ENCODE assay signal across 19 cellular contexts in the genomic region with DNA sequence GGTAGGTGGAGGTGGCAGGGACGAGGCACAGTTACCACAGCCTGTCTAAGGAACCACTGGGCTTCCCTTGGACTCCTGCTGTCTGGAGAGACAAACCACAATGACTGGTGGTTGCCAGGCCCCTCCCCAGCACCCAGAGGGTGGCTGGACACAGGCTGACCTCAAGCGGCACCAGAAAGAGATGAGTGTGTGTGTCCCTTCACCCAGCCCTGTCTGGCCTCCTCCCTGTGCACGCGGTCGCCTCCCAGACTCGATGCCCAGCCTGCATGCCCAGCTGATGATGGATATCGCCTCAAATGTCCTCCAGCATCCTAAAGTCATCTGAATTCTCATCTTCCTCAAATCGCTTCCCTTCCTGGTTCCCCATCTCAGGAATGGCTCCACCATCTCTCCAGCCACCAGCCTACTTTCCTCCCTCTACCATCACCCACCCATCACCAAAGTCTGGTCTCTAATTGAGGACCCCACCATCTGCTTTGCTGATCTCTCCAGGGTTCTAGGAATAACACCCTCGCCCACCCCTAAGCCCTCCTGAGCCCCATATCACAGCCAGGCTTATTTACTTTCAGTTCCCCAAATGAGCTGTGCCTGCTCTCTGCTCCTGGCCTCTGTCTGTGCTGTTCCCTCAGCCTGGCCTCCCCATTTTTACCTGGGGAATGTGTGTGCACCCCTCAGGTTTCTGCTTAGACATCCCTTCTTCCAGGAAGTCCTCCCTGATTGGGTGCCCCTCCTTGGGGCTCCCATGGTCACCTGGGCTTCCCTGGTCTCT. TPM values are rescaled to one million over a fixed set of nuclear protein-coding genes. Genes with fewer than 3 reads are reported as not detected.
DNase-seq lines count a peak whose midpoint lies in the region; ATAC-seq and TF ChIP-seq lines count a peak whose summit lies in the region.
"Had no signal": no experiment of that assay in that cellular context is flagged by ENCODE, and none has a peak within 500 bp of the region (broad histone marks: within the 10 kb centered on the region; RNA-seq: fewer than 3 reads in every experiment).

No MANE protein-coding gene starts in this region.

- no peak for TF ChIP-seq POLR2A in heart left ventricle (IDR thresholded peaks at IDR 0.05)

- CTCF ChIA-PET in OCI-LY7 (lab: Charles Lee; ENCODE audit: unreplicated experiment): no interaction called here

- peaks cover 6% of the 10 kb centered on the region for H3K4me1 ChIP-seq in right cardiac atrium (ENCODE audit: control insufficient read depth, insufficient read depth, low read length)
- peaks cover 3 to 24% (median 20%) of the 10 kb centered on the region in 12 donors for H3K4me1 ChIP-seq in heart left ventricle
- H3K4me1 ChIP-seq in OCI-LY7 (ENCODE audit: insufficient read depth, low read length, poor library complexity, severe bottlenecking): peaks cover 10% of the 10 kb centered on the region

- no peaks in the 10 kb centered on the region for H3K79me2 ChIP-seq in OCI-LY7 (ENCODE audit: insufficient read depth, low read depth, low read length)
- H3K79me2 ChIP-seq: hepatocyte had no signal

- no peaks in the 10 kb centered on the region for H3K36me3 Mint-ChIP-seq in stimulated activated naive B cell treated with anti-CD40 and anti-IgM and Interleukin-4, amounts not matched to agents 10 μg/mL and 1 μg/mL and 100 μg/mL, for 72 hours
- peaks cover 0 to 2% (median 0%) of the 10 kb centered on the region in 3 donors for H3K36me3 Mint-ChIP-seq in naive thymus-derived CD8-positive, alpha-beta T cell
- H3K36me3 Mint-ChIP-seq: natural killer cell treated with Interleukin-12 subunit alpha and Interleukin-12 subunit beta and Interleukin-15 and Interleukin-18, amount 100 ng/mL, for 72 hours had no signal

- H3K9me3 ChIP-seq in right cardiac atrium (ENCODE audit: control insufficient read depth, low read length) (no peaks in the 10 kb centered on the region), heart left ventricle (no peaks in the 10 kb centered on the region), OCI-LY7 (ENCODE audit: low read length) (no peaks in the 10 kb centered on the region)
- H3K9me3 ChIP-seq: adrenal gland, breast epithelium, uterus had no signal

- no peak overlapping the region for H3K4me3 Mint-ChIP-seq in stimulated activated naive B cell treated with anti-CD40 and anti-IgM and Interleukin-4, amounts not matched to agents 10 μg/mL and 1 μg/mL and 100 μg/mL, for 72 hours
- H3K4me3 Mint-ChIP-seq in naive thymus-derived CD8-positive, alpha-beta T cell: peak overlapping the region in 2 of 10 donors; percentile 23 to 38
- H3K4me3 Mint-ChIP-seq: natural killer cell treated with Interleukin-12 subunit alpha and Interleukin-12 subunit beta and Interleukin-15 and Interleukin-18, amount 100 ng/mL, for 72 hours had no signal

- H3K27ac ChIP-seq in right cardiac atrium (ENCODE audit: low read length) (no peak overlapping the region), heart left ventricle (no peak overlapping the region), OCI-LY7 (ENCODE audit: low read depth, low read length, poor library complexity, severe bottlenecking) (no peak overlapping the region)
- H3K27ac ChIP-seq: adrenal gland, breast epithelium, C4-2B, hepatocyte, uterus had no signal

- intact Hi-C loops in right cardiac atrium (cut with DNase I) (loop anchor here in 2 of 4 donors (5.0 to 10.0 kb wide), 2 partner anchors 133 to 135 kb away; no protein-coding TSS in a partner anchor), heart left ventricle (cut with DNase I) (loop anchor here in 8 of 10 donors (2.0 to 10.0 kb wide), 17 partner anchors 45 to 440 kb away; no protein-coding TSS in a partner anchor), OCI-LY7 (cut with micrococcal nuclease; ENCODE audit: unreplicated experiment) (no loop called here)

- H3K4me3 ChIP-seq in right cardiac atrium (ENCODE audit: low read length): no peak overlapping the region
- no peak overlapping the region for H3K4me3 ChIP-seq in heart left ventricle
- no peak overlapping the region for H3K4me3 ChIP-seq in OCI-LY7 (ENCODE audit: low read depth, low read length, poor library complexity, severe bottlenecking)
- H3K4me3 ChIP-seq: adrenal gland, breast epithelium, hepatocyte, uterus had no signal

- no peaks in the 10 kb centered on the region for H3K36me3 ChIP-seq in heart left ventricle
- no peaks in the 10 kb centered on the region for H3K36me3 ChIP-seq in OCI-LY7 (ENCODE audit: insufficient read depth, low read length)
- H3K36me3 ChIP-seq: adrenal gland, breast epithelium, uterus had no signal

- POLR2A ChIA-PET in OCI-LY7 (lab: Charles Lee): interaction anchor here (0.6 kb wide), 1 partner anchor 22 kb away, joined by 4 read pairs; no protein-coding TSS in a partner anchor
- POLR2A ChIA-PET in naive thymus-derived CD8-positive, alpha-beta T cell (lab: Charles Lee): no interaction called here

- H3K4me2 ChIP-seq in OCI-LY7 (ENCODE audit: low read length): no peak overlapping the region
- H3K4me2 ChIP-seq: hepatocyte had no signal

- DNase-seq in right cardiac atrium (peak in 2 of 3 donors; percentile 24 to 39), heart left ventricle (no peak), OCI-LY7 (ENCODE audit: low spot score) (peak; percentile 30), medulla oblongata (ENCODE audit: extremely low spot score) (peak; percentile 65), NCI-H2081 (lab: John Stamatoyannopoulos, UW) (no peak)
- no peak for DNase-seq in stimulated activated naive B cell treated with anti-CD40 and anti-IgM and Interleukin-4, amounts not matched to agents 10 μg/mL and 1 μg/mL and 100 μg/mL, for 72 hours
- no peak for DNase-seq in naive thymus-derived CD8-positive, alpha-beta T cell
- DNase-seq: activated CD8-positive, alpha-beta memory T cell treated with anti-CD3 and anti-CD28 coated beads, Interleukin-2, amount 50 U/mL, for 48 hours; activated gamma-delta T cell; adrenal gland; NCI-H146; NCI-H2227 treated with DMSO at 0.1 percent for 48 hours; uterus had no signal

- H3K9me3 Mint-ChIP-seq in stimulated activated naive B cell treated with anti-CD40 and anti-IgM and Interleukin-4, amounts not matched to agents 10 μg/mL and 1 μg/mL and 100 μg/mL, for 72 hours: no peaks in the 10 kb centered on the region
- H3K9me3 Mint-ChIP-seq in naive thymus-derived CD8-positive, alpha-beta T cell: no peaks in the 10 kb centered on the region
- H3K9me3 Mint-ChIP-seq: natural killer cell treated with Interleukin-12 subunit alpha and Interleukin-12 subunit beta and Interleukin-15 and Interleukin-18, amount 100 ng/mL, for 72 hours had no signal

- H3K27me3 ChIP-seq in right cardiac atrium (ENCODE audit: control insufficient read depth, insufficient read depth) (no peaks in the 10 kb centered on the region), heart left ventricle (no peaks in the 10 kb centered on the region)
- H3K27me3 ChIP-seq: adrenal gland, breast epithelium, hepatocyte, uterus had no signal

- H3K27ac Mint-ChIP-seq in stimulated activated naive B cell treated with anti-CD40 and anti-IgM and Interleukin-4, amounts not matched to agents 10 μg/mL and 1 μg/mL and 100 μg/mL, for 72 hours: peak overlapping the region; percentile 11
- H3K27ac Mint-ChIP-seq in naive thymus-derived CD8-positive, alpha-beta T cell: peak overlapping the region in 1 of 10 donors; percentile 41
- H3K27ac Mint-ChIP-seq: natural killer cell treated with Interleukin-12 subunit alpha and Interleukin-12 subunit beta and Interleukin-15 and Interleukin-18, amount 100 ng/mL, for 72 hours had no signal

- ATAC-seq in right cardiac atrium (no peak), heart left ventricle (no peak), HG03025 (IDR thresholded peaks at IDR 0.05; ENCODE audit: low FRiP score, unreplicated experiment) (no peak)
- ATAC-seq in stimulated activated naive B cell treated with anti-CD40 and anti-IgM and Interleukin-4, amounts not matched to agents 10 μg/mL and 1 μg/mL and 100 μg/mL, for 72 hours (replicated peaks): peak; percentile 51 to 72
- no peak for ATAC-seq in naive thymus-derived CD8-positive, alpha-beta T cell
- ATAC-seq: natural killer cell treated with Interleukin-12 subunit alpha and Interleukin-12 subunit beta and Interleukin-15 and Interleukin-18, amount 100 ng/mL, for 72 hours had no signal

- no TSS peak for BruUV-seq in OCI-LY7 (replicated peaks; lab: Mats Ljungman, UMichigan)

- no peaks in the 10 kb centered on the region for H3K9me2 ChIP-seq in OCI-LY7 (ENCODE audit: insufficient read depth, low read length)

- H3K27me3 Mint-ChIP-seq in stimulated activated naive B cell treated with anti-CD40 and anti-IgM and Interleukin-4, amounts not matched to agents 10 μg/mL and 1 μg/mL and 100 μg/mL, for 72 hours: peaks cover 41 to 53% of the 10 kb centered on the region in 2 donors
- peaks cover 13 to 40% (median 16%) of the 10 kb centered on the region in 5 donors for H3K27me3 Mint-ChIP-seq in naive thymus-derived CD8-positive, alpha-beta T cell

- no peaks in the 10 kb centered on the region for H4K20me1 ChIP-seq in OCI-LY7 (ENCODE audit: insufficient read depth, low read length)

- H2AFZ ChIP-seq in OCI-LY7 (ENCODE audit: low read length): no peak overlapping the region
- H2AFZ ChIP-seq: hepatocyte had no signal

- TF ChIP-seq CTCF in heart left ventricle (IDR thresholded peaks at IDR 0.05) (no peak), OCI-LY7 (conservative IDR thresholded peaks at IDR 0.05; ENCODE audit: low read length) (no peak)

- WGBS in right cardiac atrium: 76% methylated on average over 9 of the region's 9 CpGs
- WGBS in heart left ventricle, 4 donors: 77 to 80% (median 79%) methylated on average over 8 to 9 of the region's 9 CpGs

- no peaks in the 10 kb centered on the region for H3K4me1 Mint-ChIP-seq in stimulated activated naive B cell treated with anti-CD40 and anti-IgM and Interleukin-4, amounts not matched to agents 10 μg/mL and 1 μg/mL and 100 μg/mL, for 72 hours
- peaks cover 5 to 11% (median 9%) of the 10 kb centered on the region in 4 donors for H3K4me1 Mint-ChIP-seq in naive thymus-derived CD8-positive, alpha-beta T cell

RNA-seq across cellular contexts. Expression of a gene that starts 52.5 kb away (rescaled TPM):
- total RNA-seq in right cardiac atrium (10 to 100 TPM; 12.3 to 30.1 (median 22.3) TPM), heart left ventricle (10 to 100 TPM in 4 of 9 donors, 1 to 10 TPM in 5; 1.9 to 47.7 (median 8.0) TPM), OCI-LY7 (2022) (not detected in 2 replicates)
- polyA plus RNA-seq in right cardiac atrium (42.5 TPM), heart left ventricle (10 to 100 TPM in 1 of 2 donors, 1 to 10 TPM in 1; 1.8 to 23.9 TPM)
- not detected in 2 replicates for total RNA-seq in OCI-LY7 (2014; rRNA removed; shearing (Covaris generic))
- not detected for total RNA-seq in naive thymus-derived CD8-positive, alpha-beta T cell
- polyA plus RNA-seq in naive thymus-derived CD8-positive, alpha-beta T cell: under 1 TPM in 1 of 3 donors, not detected in 2; 0.34 TPM
- total RNA-seq: natural killer cell treated with Interleukin-12 subunit alpha and Interleukin-12 subunit beta and Interleukin-15 and Interleukin-18, amount 100 ng/mL, for 72 hours; T-helper 1 cell treated with Interleukin-12 subunit alpha and Interleukin-12 subunit beta and Interleukin-4 antibody, amounts not matched to agents 30 ng/mL and 1 ng/mL, for 36 hours had no signal

Comparison
In these comparisons a context has a peak if more than half of its experiments do, and no peak if none do; other contexts are left out.
1. DNase-seq: peak in right cardiac atrium (2 of 3), OCI-LY7 (single experiment) and medulla oblongata (single experiment); none in heart left ventricle (0 of 5), stimulated activated naive B cell treated with anti-CD40 and anti-IgM and Interleukin-4, amounts not matched to agents 10 μg/mL and 1 μg/mL and 100 μg/mL, for 72 hours (single experiment), NCI-H2081 (0 of 2) and naive thymus-derived CD8-positive, alpha-beta T cell (0 of 10).
2. ATAC-seq: peak in stimulated activated naive B cell treated with anti-CD40 and anti-IgM and Interleukin-4, amounts not matched to agents 10 μg/mL and 1 μg/mL and 100 μg/mL, for 72 hours (2 of 2); none in right cardiac atrium (0 of 2), heart left ventricle (0 of 4), HG03025 (single experiment) and naive thymus-derived CD8-positive, alpha-beta T cell (0 of 2).